Comparison of ENCODE assay signal across 18 cellular contexts in the genomic region with DNA sequence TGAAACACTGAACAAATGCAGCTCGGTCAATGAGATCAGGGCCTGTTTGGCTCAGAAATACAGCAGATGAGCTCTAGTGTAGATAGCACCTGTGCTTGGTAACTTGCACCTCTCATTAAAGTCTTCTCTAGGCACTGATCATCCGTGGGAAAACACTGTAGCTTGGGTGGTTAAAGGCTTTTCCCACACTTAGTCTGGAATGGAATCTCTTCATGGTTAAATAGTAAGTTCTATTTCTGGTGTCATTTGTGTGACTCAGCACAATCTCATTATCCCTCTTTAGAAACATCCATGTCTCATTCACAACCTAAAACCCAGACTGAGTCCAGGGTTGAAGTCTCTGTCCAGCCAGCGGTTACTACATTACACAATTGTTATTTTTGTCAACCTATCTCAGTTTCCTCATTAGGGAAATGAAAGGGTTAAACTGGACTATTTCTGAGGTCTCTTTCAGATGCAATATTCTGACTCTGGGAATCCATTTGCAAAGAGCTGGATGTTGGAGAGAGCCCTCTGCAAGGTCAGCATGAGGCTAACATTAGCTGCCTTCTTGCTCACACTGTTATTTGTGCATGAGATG.
DNase-seq lines count a peak whose midpoint lies in the region; ATAC-seq, FAIRE-seq and TF ChIP-seq lines count a peak whose summit lies in the region.
"Had no signal": no experiment of that assay in that cellular context is flagged by ENCODE, and none has a peak within 500 bp of the region (broad histone marks: within the 10 kb centered on the region; RNA-seq: fewer than 3 reads in every experiment).

No MANE protein-coding gene starts in this region.

- H2BK5ac ChIP-seq in IMR-90 (ENCODE audit: low read depth, low read length, poor library complexity, severe bottlenecking): no peak overlapping the region

- FAIRE-seq in K562 (lab: Jason Lieb, UNC): no peak
- FAIRE-seq: GM12892 had no signal

- CTCF ChIA-PET in IMR-90 (lab: Yijun Ruan, JAX) (no interaction called here), K562 (lab: Yijun Ruan, JAX; ENCODE audit: low intra/inter-chr PET ratio) (no interaction called here), HEK293T (lab: Yijun Ruan, JAX) (no interaction called here)

- H3K4me3 ChIP-seq in IMR-90 (ENCODE audit: insufficient read depth, low read depth, low read length): no peak overlapping the region
- no peak overlapping the region for H3K4me3 ChIP-seq in K562
- H3K4me3 ChIP-seq: BLaER1 had no signal

- no peaks in the 10 kb centered on the region for H3K79me1 ChIP-seq in IMR-90 (ENCODE audit: low read depth in 1 of 2, low read length in 2 of 2)

- WGBS in IMR-90 (ENCODE audit: extremely low coverage in 2 of 2, insufficient read length in 1 of 2), 2 experiments: no CpG with 5 or more reads among the region's 3 CpGs
- 85% methylated on average over 3 of the region's 3 CpGs for WGBS in K562 (ENCODE audit: insufficient coverage, low coverage, missing lambda C conversion rate)

- H2BK20ac ChIP-seq in IMR-90 (ENCODE audit: low read depth, low read length): no peak overlapping the region

- no peak for TF ChIP-seq CTCF in IMR-90 (conservative IDR thresholded peaks at IDR 0.05; ENCODE audit: low read depth, low read length)
- TF ChIP-seq CTCF in K562 (IDR thresholded peaks at IDR 0.05 in 2 of 3, conservative IDR thresholded peaks at IDR 0.05 in 1 of 3; ENCODE audit: insufficient read depth in 2 of 3, low read depth in 1 of 3, low read length in 3 of 3): no peak

- no peak for TF ChIP-seq POLR2A in IMR-90 (IDR thresholded peaks at IDR 0.05; ENCODE audit: low read depth, low read length)
- TF ChIP-seq POLR2A in K562 (conservative IDR thresholded peaks at IDR 0.05): no peak

- H3K79me2 ChIP-seq in K562 (ENCODE audit: control insufficient read depth, insufficient read depth, low read length): peaks cover 2% of the 10 kb centered on the region; the same call in 1 of the 3 replicates

- H3K36me3 ChIP-seq in IMR-90 (ENCODE audit: control insufficient read depth, insufficient read depth, low read length) (no peaks in the 10 kb centered on the region), K562 (ENCODE audit: control insufficient read depth, insufficient read depth, low read length) (peaks cover 4% of the 10 kb centered on the region; the same call in 1 of the 3 replicates)

- in situ Hi-C loops in IMR-90 (cut with MboI; ENCODE audit: low sequenced_read_pairs): no loop called here
- in situ Hi-C loops in K562 (cut with MboI): no loop called here

- H3K27ac ChIP-seq in IMR-90 (ENCODE audit: insufficient read depth, low read length) (no peak overlapping the region), K562 (ENCODE audit: extremely low read depth, low read depth, low read length) (no peak overlapping the region)
- H3K27ac ChIP-seq: 22Rv1, BLaER1 had no signal

- H3K9me1 ChIP-seq in IMR-90 (ENCODE audit: insufficient read depth, low read length) (no peaks in the 10 kb centered on the region), K562 (ENCODE audit: control insufficient read depth, insufficient read depth, low read length) (no peaks in the 10 kb centered on the region)

- no peak overlapping the region for H3K4ac ChIP-seq in IMR-90 (ENCODE audit: low read depth, low read length)

- no peak for ATAC-seq in IMR-90 (ENCODE audit: low read depth)
- ATAC-seq in K562: no peak

- dilution Hi-C loops in IMR-90 (cut with HindIII; ENCODE audit: low sequenced_read_pairs, unreplicated experiment): no loop called here

- H3K56ac ChIP-seq in IMR-90 (ENCODE audit: extremely low read depth, insufficient read depth, low read length): no peak overlapping the region

- H2BK15ac ChIP-seq in IMR-90 (ENCODE audit: low read depth, low read length): no peak overlapping the region

- no peak overlapping the region for H3K23ac ChIP-seq in IMR-90 (ENCODE audit: low read depth, low read length)

- TF ChIP-seq RAD21 in IMR-90 (IDR thresholded peaks at IDR 0.05; ENCODE audit: low read length) (no peak), K562 (CRISPR knock-in tag; conservative IDR thresholded peaks at IDR 0.05 in 1 of 2, IDR thresholded peaks at IDR 0.05 in 1 of 2) (no peak)

- H2BK120ac ChIP-seq in IMR-90 (ENCODE audit: low read depth, low read length): no peak overlapping the region

- no peak overlapping the region for H4K91ac ChIP-seq in IMR-90 (ENCODE audit: insufficient read depth, low read depth, low read length)

- H4K8ac ChIP-seq in IMR-90 (ENCODE audit: low read depth in 2 of 2, low read length in 2 of 2): no peak overlapping the region

- H3K9ac ChIP-seq in IMR-90 (ENCODE audit: low read depth, low read length) (no peak overlapping the region), K562 (ENCODE audit: insufficient read depth in 1 of 2, low read depth in 2 of 2, low read length in 2 of 2) (no peak overlapping the region)
- H3K9ac ChIP-seq: BLaER1 had no signal

- H3K9me3 ChIP-seq in IMR-90 (ENCODE audit: control insufficient read depth, insufficient read depth, low read length) (peaks cover 8% of the 10 kb centered on the region), K562 (replicated peaks; ENCODE audit: control insufficient read depth, insufficient read depth, low read depth, low read length) (peaks cover 13% of the 10 kb centered on the region)

- H3K18ac ChIP-seq in IMR-90 (ENCODE audit: low read depth, low read length): no peak overlapping the region

- intact Hi-C loops in IMR-90 (cut with micrococcal nuclease) (no loop called here), K562 (cut with micrococcal nuclease) (no loop called here)

- H2AK9ac ChIP-seq in IMR-90 (replicated peaks; ENCODE audit: low read depth, low read length, poor library complexity): no peak overlapping the region

- POLR2A ChIA-PET in IMR-90 (lab: Charles Lee; ENCODE audit: unreplicated experiment): no interaction called here
- POLR2A ChIA-PET in K562 (lab: Yijun Ruan, JAX): interaction anchor here (0.7 to 2.2 kb wide), 3 partner anchors 8 to 19 kb away, joined by 3 to 8 read pairs (median 4); no protein-coding TSS in a partner anchor
- POLR2A ChIA-PET in HEK293T (lab: Yijun Ruan, JAX): no interaction called here

- H4K20me1 ChIP-seq in IMR-90 (ENCODE audit: insufficient read depth, low read length): no peaks in the 10 kb centered on the region
- H4K20me1 ChIP-seq in K562 (replicated peaks; ENCODE audit: control insufficient read depth, insufficient read depth, low read length): no peaks in the 10 kb centered on the region
- H4K20me1 ChIP-seq: BLaER1 had no signal

- H4K5ac ChIP-seq in IMR-90 (ENCODE audit: low read depth, low read length): no peak overlapping the region

- TF ChIP-seq EP300 in K562 (IDR thresholded peaks at IDR 0.05; ENCODE audit: low read length): no peak

- H2AFZ ChIP-seq in IMR-90 (replicated peaks; ENCODE audit: low read length, poor library complexity) (no peak overlapping the region), K562 (ENCODE audit: low read depth, low read length) (no peak overlapping the region)

- BruUV-seq in IMR-90 (replicated peaks; lab: Mats Ljungman, UMichigan): no TSS peak
- BruUV-seq in K562 (replicated peaks; lab: Mats Ljungman, UMichigan): no TSS peak

- DNase-seq in DMS53 (lab: John Stamatoyannopoulos, UW) (peak; percentile 27), DMS53 treated with DMSO at 0.1 percent for 48 hours (lab: John Stamatoyannopoulos, UW; ENCODE audit: unreplicated experiment) (no peak), IMR-90 (no peak), K562 (ENCODE audit: extremely low read depth in 1 of 4, low spot score in 3 of 4) (peak in 1 of 4 experiments; percentile 36), kidney tubule cell (ENCODE audit: low spot score) (peak; percentile 9), kidney glomerular epithelial cell (lab: John Stamatoyannopoulos, UW) (no peak), HEK293T (ENCODE audit: extremely low spot score) (no peak), amniotic stem cell (lab: John Stamatoyannopoulos, UW) (no peak)
- DNase-seq: AML-193, Calu3, DMS 273 treated with DMSO at 0.1 percent for 48 hours, DMS79 treated with DMSO at 0.1 percent for 48 hours, EL, GDM1, HCEC 1CT had no signal

- H3K27me3 ChIP-seq in IMR-90 (ENCODE audit: control insufficient read depth, insufficient read depth, low read length): no peaks in the 10 kb centered on the region
- H3K27me3 ChIP-seq in K562 (ENCODE audit: control insufficient read depth in 2 of 2, insufficient read depth in 2 of 2, low read length in 2 of 2): no peaks in the 10 kb centered on the region
- H3K27me3 ChIP-seq: BLaER1 had no signal

- H3K14ac ChIP-seq in IMR-90 (replicated peaks; ENCODE audit: low read depth, low read length): no peak overlapping the region

- H3K4me2 ChIP-seq in IMR-90 (ENCODE audit: low read depth, low read length) (no peak overlapping the region), K562 (ENCODE audit: insufficient read depth, low read length) (no peak overlapping the region)
- H3K4me2 ChIP-seq: BLaER1 had no signal

- H2AK5ac ChIP-seq in IMR-90 (ENCODE audit: low read depth, low read length): no peak overlapping the region

- H3K4me1 ChIP-seq in IMR-90 (ENCODE audit: control insufficient read depth, insufficient read depth, low read length): no peaks in the 10 kb centered on the region
- peaks cover 9 to 16% of the 10 kb centered on the region in 2 experiments; a peak in 4 of 5 replicates for H3K4me1 ChIP-seq in K562 (replicated peaks in 1 of 2; ENCODE audit: control insufficient read depth in 2 of 2, insufficient read depth in 2 of 2, low read length in 2 of 2)

TF ChIP-seq in IMR-90, 13 proteins besides CTCF, POLR2A, EP300 and RAD21 (continues in another document):
- TF ChIP-seq NFE2L2 (IDR thresholded peaks at IDR 0.05; ENCODE audit: low read depth, low read length) (peak; percentile 48), SMC3 (IDR thresholded peaks at IDR 0.05; ENCODE audit: low read depth, low read length) (no peak), MXI1 (IDR thresholded peaks at IDR 0.05; ENCODE audit: borderline replicate concordance, low read depth, low read length) (no peak), RFX5 (IDR thresholded peaks at IDR 0.05; ENCODE audit: low read depth, low read length) (no peak), MAFK (IDR thresholded peaks at IDR 0.05; ENCODE audit: low read depth, low read length) (0 out of 2 replicates have a peak, but pooled peaks have one; percentile 12)

TF ChIP-seq in K562, 482 proteins besides CTCF, POLR2A, EP300 and RAD21 (continues in another document):
- TF ChIP-seq MAFK (IDR thresholded peaks at IDR 0.05; ENCODE audit: low read length) (peak; percentile 49; the same call in 1 of the 2 replicates), MAFG (tag; conservative IDR thresholded peaks at IDR 0.05) (peak; percentile 73), CREB1 (IDR thresholded peaks at IDR 0.05) (no peak), CREB1 (CRISPR knock-in tag; IDR thresholded peaks at IDR 0.05) (no peak), NFRKB (IDR thresholded peaks at IDR 0.05; ENCODE audit: low read depth) (peak; percentile 78; the same call in 1 of the 2 replicates)

TF ChIP-seq in HEK293T, 16 proteins besides CTCF, POLR2A, EP300 and RAD21 (continues in another document):
- TF ChIP-seq ZNF384 (IDR thresholded peaks at IDR 0.05): no peak
- TF ChIP-seq FOXA1 (IDR thresholded peaks at IDR 0.05): no peak
- no peak for TF ChIP-seq HDGF (IDR thresholded peaks at IDR 0.05; ENCODE audit: borderline replicate concordance)
- no peak for TF ChIP-seq BHLHE40 (IDR thresholded peaks at IDR 0.05; ENCODE audit: borderline replicate concordance)

Comparison
In these comparisons a context has a peak if more than half of its experiments do, and no peak if none do; other contexts are left out.
1. DNase-seq: peak in DMS53 (single experiment) and kidney tubule cell (single experiment); none in DMS53 treated with DMSO at 0.1 percent for 48 hours (single experiment), IMR-90 (single experiment), kidney glomerular epithelial cell (single experiment), HEK293T (single experiment) and amniotic stem cell (single experiment).